Comparison of ENCODE assay signal across 20 cellular contexts in the genomic region with DNA sequence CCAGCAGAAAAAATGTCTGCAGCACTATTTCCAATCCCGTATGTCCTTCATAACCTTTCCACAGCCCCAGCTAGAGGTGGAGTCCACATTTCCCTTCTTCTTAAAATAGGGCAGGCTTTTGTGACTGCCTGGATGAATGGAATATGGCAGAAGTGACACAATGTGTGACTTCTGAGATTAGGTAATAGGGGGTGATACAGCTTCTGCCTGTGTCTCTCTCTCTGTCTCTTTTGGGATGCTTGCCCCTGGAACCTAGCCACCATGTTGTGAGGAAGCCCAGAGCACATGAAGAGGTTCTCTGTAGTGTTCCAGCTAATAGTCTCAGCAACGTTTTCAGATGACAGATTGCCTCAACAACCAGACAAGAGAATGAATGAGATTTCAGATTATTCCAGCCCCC. TPM values are rescaled to one million over a fixed set of nuclear protein-coding genes. Genes with fewer than 3 reads are reported as not detected.
"Had no signal": no experiment of that assay in that cellular context is flagged by ENCODE, and none has a peak within 500 bp of the region (broad histone marks: within the 10 kb centered on the region; RNA-seq: fewer than 3 reads in every experiment).

No MANE protein-coding gene starts in this region.

- H3K36me3 ChIP-seq: neural progenitor cell, pancreas, spleen, tibial nerve, upper lobe of right lung, vagina had no signal

- H3K4me1 ChIP-seq: pancreas had no signal

- H3K27ac ChIP-seq: coronary artery, neural progenitor cell, pancreas, tibial nerve, upper lobe of right lung, vagina had no signal

- H2AFZ ChIP-seq: neural progenitor cell had no signal

- H3K9me3 ChIP-seq: pancreas, tibial nerve, upper lobe of right lung, vagina had no signal

- H3K27me3 ChIP-seq: neural progenitor cell, pancreas, spleen, tibial nerve, upper lobe of right lung, vagina had no signal

- H3K9ac ChIP-seq: neural progenitor cell had no signal

- H3K4me2 ChIP-seq: neural progenitor cell had no signal

- DNase-seq: effector CD8-positive, alpha-beta T cell; foreskin melanocyte; immature natural killer cell; left colon; natural killer cell; occipital lobe; pancreas; spleen; stimulated activated CD4-positive, alpha-beta T cell treated with anti-CD3 and anti-CD28 coated beads, Interleukin-15, amount 100 ng/mL, for 24 hours; stimulated activated CD4-positive, alpha-beta T cell treated with anti-CD3 and anti-CD28 coated beads, Interleukin-1b, Interleukin-23, amount 100 ng/mL, for 48 hours; stimulated activated CD4-positive, alpha-beta T cell treated with anti-CD3 and anti-CD28 coated beads, Interleukin-4, amount 100 ng/mL, for 24 hours; upper lobe of right lung had no signal

- H3K4me3 ChIP-seq: coronary artery, neural progenitor cell, pancreas, spleen, tibial nerve, upper lobe of right lung, vagina had no signal

- ATAC-seq: natural killer cell; pancreas; sciatic nerve; stimulated activated memory B cell treated with anti-CD40 and anti-IgM and Interleukin-4, amounts not matched to agents 10 μg/mL and 1 μg/mL and 100 μg/mL, for 72 hours; upper lobe of right lung had no signal

RNA-seq across cellular contexts. Expression of a gene that starts 51.4 kb away (rescaled TPM):
- total RNA-seq: chondrocyte, mammary epithelial cell had no signal
- polyA plus RNA-seq: mammary epithelial cell had no signal
